14 cellular contexts compared by ENCODE assay signal in genomic region chr5:179326176-179326997, GRCh38. TPM values are rescaled to one million over a fixed set of nuclear protein-coding genes. Genes with fewer than 3 reads are reported as not detected.
DNase-seq lines count a peak whose midpoint lies in the region; ATAC-seq and TF ChIP-seq lines count a peak whose summit lies in the region.
"Had no signal": no experiment of that assay in that cellular context is flagged by ENCODE, and none has a peak within 500 bp of the region (broad histone marks: within the 10 kb centered on the region; RNA-seq: fewer than 3 reads in every experiment).

No MANE protein-coding gene starts in this region.

- no peaks in the 10 kb centered on the region for H3K27me3 ChIP-seq in Peyer's patch
- no peaks in the 10 kb centered on the region for H3K27me3 ChIP-seq in upper lobe of left lung
- H3K27me3 ChIP-seq: SJCRH30 had no signal

- intact Hi-C loops in activated T-helper 1 cell treated with anti-CD3 and anti-CD28 coated beads, Interleukin-12 subunit alpha, Interleukin-12 subunit beta, Interleukin-2, Interleukin-4 antibody, amounts not matched to agents 30 ng/mL and 10 ng/mL and 1 ng/mL, durations not matched to agents 14 hours and 24 hours and 36 hours (cut with micrococcal nuclease) = no loop called here

- 43 to 47% methylated on average over 27 to 32 of the region's 32 CpGs for WGBS in upper lobe of left lung, 2 donors

- peaks cover 4% of the 10 kb centered on the region for H3K27me3 Mint-ChIP-seq in mesothelial cell of epicardium (ENCODE audit: low read depth)
- H3K27me3 Mint-ChIP-seq in activated T-helper 1 cell treated with anti-CD3 and anti-CD28 coated beads, Interleukin-12 subunit alpha, Interleukin-12 subunit beta, Interleukin-2, Interleukin-4 antibody, amounts not matched to agents 30 ng/mL and 10 ng/mL and 1 ng/mL, durations not matched to agents 14 hours and 24 hours and 36 hours (ENCODE audit: insufficient read depth) = no peaks in the 10 kb centered on the region

- ATAC-seq in upper lobe of left lung (ENCODE audit: low FRiP score in 2 of 2) (peak; percentile 26 to 89), esophagus mucosa (no peak), HG03108 (IDR thresholded peaks at IDR 0.05; ENCODE audit: unreplicated experiment) (no peak)
- ATAC-seq: stimulated activated naive CD8-positive, alpha-beta T cell treated with anti-CD3 and anti-CD28 coated beads, Interleukin-15, Interleukin-2, amounts not matched to agents 100 U/mL and 50 U/mL, for 24 hours had no signal

- peaks cover 9% of the 10 kb centered on the region for H3K4me1 Mint-ChIP-seq in mesothelial cell of epicardium
- no peaks in the 10 kb centered on the region for H3K4me1 Mint-ChIP-seq in activated T-helper 1 cell treated with anti-CD3 and anti-CD28 coated beads, Interleukin-12 subunit alpha, Interleukin-12 subunit beta, Interleukin-2, Interleukin-4 antibody, amounts not matched to agents 30 ng/mL and 10 ng/mL and 1 ng/mL, durations not matched to agents 14 hours and 24 hours and 36 hours (ENCODE audit: low read depth)

- no peak for TF ChIP-seq CTCF in Peyer's patch (IDR thresholded peaks at IDR 0.05)
- no peak for TF ChIP-seq CTCF in fibroblast of the aortic adventitia (IDR thresholded peaks at IDR 0.05; ENCODE audit: insufficient read depth, low read length)
- no peak for TF ChIP-seq CTCF in mesothelial cell of epicardium (IDR thresholded peaks at IDR 0.05; ENCODE audit: unreplicated experiment)
- no peak for TF ChIP-seq CTCF in upper lobe of left lung (IDR thresholded peaks at IDR 0.05)

- H3K4me3 ChIP-seq in Peyer's patch (no peak overlapping the region), fibroblast of the aortic adventitia (ENCODE audit: low read depth, low read length) (peak overlapping the region; percentile 43), upper lobe of left lung (no peak overlapping the region)
- H3K4me3 ChIP-seq: SJCRH30, skin epidermis had no signal

- no peak for TF ChIP-seq POLR2A in Peyer's patch (IDR thresholded peaks at IDR 0.05)
- no peak for TF ChIP-seq POLR2A in upper lobe of left lung (IDR thresholded peaks at IDR 0.05)

- H3K9me3 ChIP-seq in Peyer's patch (no peaks in the 10 kb centered on the region), upper lobe of left lung (no peaks in the 10 kb centered on the region)
- H3K9me3 ChIP-seq: SJCRH30 had no signal

- peak in 2 of 3 donors; percentile 47 to 60 for DNase-seq in Peyer's patch
- peak; percentile 90 for DNase-seq in fibroblast of the aortic adventitia (ENCODE audit: low read depth)
- DNase-seq in mesothelial cell of epicardium (ENCODE audit: low spot score in 2 of 2, unreplicated experiment in 2 of 2) = no peak
- peak in 1 of 2 donors; percentile 46 for DNase-seq in upper lobe of left lung
- no peak for DNase-seq in inferior parietal cortex (ENCODE audit: extremely low spot score)
- DNase-seq in activated T-helper 1 cell treated with anti-CD3 and anti-CD28 coated beads, Interleukin-12 subunit alpha, Interleukin-12 subunit beta, Interleukin-2, Interleukin-4 antibody, amounts not matched to agents 30 ng/mL and 10 ng/mL and 1 ng/mL, durations not matched to agents 14 hours and 24 hours and 36 hours (ENCODE audit: low spot score) = no peak
- DNase-seq: activated CD4-positive, alpha-beta T cell treated with anti-CD3 and anti-CD28 coated beads, Interleukin-2, amount 50 U/mL, for 48 hours; NCI-H2107; SJCRH30; stimulated activated naive CD8-positive, alpha-beta T cell treated with anti-CD3 and anti-CD28 coated beads, Interleukin-15, Interleukin-2, amounts not matched to agents 100 U/mL and 50 U/mL, for 24 hours had no signal

- H3K27ac Mint-ChIP-seq in mesothelial cell of epicardium = no peak overlapping the region
- H3K27ac Mint-ChIP-seq in activated T-helper 1 cell treated with anti-CD3 and anti-CD28 coated beads, Interleukin-12 subunit alpha, Interleukin-12 subunit beta, Interleukin-2, Interleukin-4 antibody, amounts not matched to agents 30 ng/mL and 10 ng/mL and 1 ng/mL, durations not matched to agents 14 hours and 24 hours and 36 hours = no peak overlapping the region

- H3K36me3 ChIP-seq in Peyer's patch = no peaks in the 10 kb centered on the region
- no peaks in the 10 kb centered on the region for H3K36me3 ChIP-seq in upper lobe of left lung
- H3K36me3 ChIP-seq: SJCRH30 had no signal

- peak in 1 of 4 donors; percentile 35 for TF ChIP-seq EP300 in upper lobe of left lung (IDR thresholded peaks at IDR 0.05)

- H3K4me1 ChIP-seq in Peyer's patch = no peaks in the 10 kb centered on the region
- peaks cover 0 to 2% (median 0%) of the 10 kb centered on the region in 4 donors for H3K4me1 ChIP-seq in upper lobe of left lung
- H3K4me1 ChIP-seq: SJCRH30 had no signal

- H3K4me3 Mint-ChIP-seq in mesothelial cell of epicardium = peak overlapping the region; percentile 32
- no peak overlapping the region for H3K4me3 Mint-ChIP-seq in activated T-helper 1 cell treated with anti-CD3 and anti-CD28 coated beads, Interleukin-12 subunit alpha, Interleukin-12 subunit beta, Interleukin-2, Interleukin-4 antibody, amounts not matched to agents 30 ng/mL and 10 ng/mL and 1 ng/mL, durations not matched to agents 14 hours and 24 hours and 36 hours

- no peaks in the 10 kb centered on the region for H3K9me3 Mint-ChIP-seq in mesothelial cell of epicardium
- H3K9me3 Mint-ChIP-seq in activated T-helper 1 cell treated with anti-CD3 and anti-CD28 coated beads, Interleukin-12 subunit alpha, Interleukin-12 subunit beta, Interleukin-2, Interleukin-4 antibody, amounts not matched to agents 30 ng/mL and 10 ng/mL and 1 ng/mL, durations not matched to agents 14 hours and 24 hours and 36 hours = no peaks in the 10 kb centered on the region

- H3K36me3 Mint-ChIP-seq in mesothelial cell of epicardium = no peaks in the 10 kb centered on the region
- no peaks in the 10 kb centered on the region for H3K36me3 Mint-ChIP-seq in activated T-helper 1 cell treated with anti-CD3 and anti-CD28 coated beads, Interleukin-12 subunit alpha, Interleukin-12 subunit beta, Interleukin-2, Interleukin-4 antibody, amounts not matched to agents 30 ng/mL and 10 ng/mL and 1 ng/mL, durations not matched to agents 14 hours and 24 hours and 36 hours (ENCODE audit: low read depth)

- H3K27ac ChIP-seq in Peyer's patch = peak overlapping the region in 2 of 4 donors; percentile 21 to 30
- peak overlapping the region in 1 of 4 donors; percentile 13 for H3K27ac ChIP-seq in upper lobe of left lung
- H3K27ac ChIP-seq: SJCRH30 had no signal

RNA-seq across cellular contexts. Expression of gene ADAMTS2, which starts 18.9 kb away (rescaled TPM):
- total RNA-seq in Peyer's patch (10 to 100 TPM in 2 of 4 donors, 1 to 10 TPM in 2; 5.3 to 90.0 (median 9.5) TPM), fibroblast of the aortic adventitia (ENCODE audit: low replicate concordance) (25.8 and 66.6 TPM in 2 replicates), mesothelial cell of epicardium (8.2 to 10.5 TPM (median 9.5 TPM) in 3 replicates), upper lobe of left lung (100 to 1,000 TPM in 1 of 6 donors, 10 to 100 TPM in 5; 10.0 to 114 (median 25.7) TPM), esophagus mucosa (3.5 TPM)
- total RNA-seq in activated T-helper 1 cell treated with anti-CD3 and anti-CD28 coated beads, Interleukin-12 subunit alpha, Interleukin-12 subunit beta, Interleukin-2, Interleukin-4 antibody, amounts not matched to agents 30 ng/mL and 10 ng/mL and 1 ng/mL, durations not matched to agents 14 hours and 24 hours and 36 hours = not detected in 2 replicates
- total RNA-seq: G401, SJCRH30 had no signal

Comparison
In these comparisons a context has a peak if more than half of its experiments do, and no peak if none do; other contexts are left out.
1. DNase-seq: peak in Peyer's patch (2 of 3) and fibroblast of the aortic adventitia (single experiment); none in mesothelial cell of epicardium (0 of 2), inferior parietal cortex (single experiment) and activated T-helper 1 cell treated with anti-CD3 and anti-CD28 coated beads, Interleukin-12 subunit alpha, Interleukin-12 subunit beta, Interleukin-2, Interleukin-4 antibody, amounts not matched to agents 30 ng/mL and 10 ng/mL and 1 ng/mL, durations not matched to agents 14 hours and 24 hours and 36 hours (single experiment).
2. ATAC-seq: peak in upper lobe of left lung (2 of 2); none in esophagus mucosa (single experiment) and HG03108 (single experiment).